In the genomic region with DNA sequence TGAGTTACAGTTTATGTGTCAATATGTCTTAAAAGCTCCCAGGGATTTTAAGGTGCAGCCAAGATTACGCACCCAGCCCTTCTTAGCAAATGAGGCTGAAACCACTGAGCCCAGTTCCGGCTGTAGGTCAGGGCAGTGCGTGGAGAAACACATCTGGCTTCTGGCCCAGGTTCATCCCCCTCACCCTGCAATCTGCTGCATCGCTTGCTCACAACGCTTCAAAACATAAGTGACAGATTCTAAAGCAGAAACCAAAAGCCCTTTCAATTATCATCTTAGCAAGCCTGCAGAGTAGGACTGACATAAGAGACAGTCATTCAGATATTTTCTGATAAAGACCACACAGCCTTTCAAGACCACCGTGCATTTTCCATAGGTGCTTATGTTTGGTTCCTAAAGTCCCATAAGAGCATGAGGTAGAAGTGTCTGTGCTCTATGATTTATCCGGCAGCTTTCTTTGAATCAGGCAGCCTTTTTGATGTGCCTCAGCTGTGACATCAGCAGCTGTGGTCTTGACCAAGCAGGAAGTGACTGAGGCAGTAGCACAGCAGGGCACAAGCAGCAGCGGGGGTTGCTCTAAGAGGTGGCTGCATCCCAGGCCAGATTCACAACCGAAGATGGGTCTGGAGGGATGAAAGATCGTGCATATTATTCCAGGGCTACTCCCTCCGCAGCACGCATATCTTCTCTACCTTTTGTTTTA, we compare ENCODE assay signal across 8 cellular contexts.
DNase-seq lines count a peak whose midpoint lies in the region; ATAC-seq, FAIRE-seq and TF ChIP-seq lines count a peak whose summit lies in the region.

No MANE protein-coding gene starts in this region.

- H3K27me3 ChIP-seq in astrocyte (ENCODE audit: insufficient read depth, low read length) (no peaks in the 10 kb centered on the region), neural cell (ENCODE audit: insufficient read depth, low read depth, low read length) (no peaks in the 10 kb centered on the region)

- peaks cover 78% of the 10 kb centered on the region for H3K4me1 Mint-ChIP-seq in T-helper 1 cell treated with Interleukin-12 subunit alpha and Interleukin-12 subunit beta and Interleukin-4 antibody, amounts not matched to agents 30 μg/mL and 1 μg/mL, for 36 hours (ENCODE audit: low read depth)
- peaks cover 18% of the 10 kb centered on the region for H3K4me1 Mint-ChIP-seq in astrocyte (ENCODE audit: low read depth, unreplicated experiment)

- peak; percentile 63 for ATAC-seq in HG03196 (IDR thresholded peaks at IDR 0.05; ENCODE audit: unreplicated experiment)

- H3K27ac Mint-ChIP-seq in T-helper 1 cell treated with Interleukin-12 subunit alpha and Interleukin-12 subunit beta and Interleukin-4 antibody, amounts not matched to agents 30 μg/mL and 1 μg/mL, for 36 hours: peak overlapping the region; percentile 97
- H3K27ac Mint-ChIP-seq in astrocyte (ENCODE audit: unreplicated experiment): peak overlapping the region; percentile 79

- H3K9ac ChIP-seq in astrocyte (ENCODE audit: low read length): peak overlapping the region; percentile 56
- H3K9ac ChIP-seq in neural cell (ENCODE audit: low read length): peak overlapping the region; percentile 0

- H3K36me3 Mint-ChIP-seq in T-helper 1 cell treated with Interleukin-12 subunit alpha and Interleukin-12 subunit beta and Interleukin-4 antibody, amounts not matched to agents 30 μg/mL and 1 μg/mL, for 36 hours (ENCODE audit: low read depth): peaks cover 8% of the 10 kb centered on the region
- no peaks in the 10 kb centered on the region for H3K36me3 Mint-ChIP-seq in astrocyte (ENCODE audit: low read depth, unreplicated experiment)

- H3K79me2 ChIP-seq in astrocyte (ENCODE audit: insufficient read depth, low read length) (no peaks in the 10 kb centered on the region), neural cell (replicated peaks; ENCODE audit: insufficient read depth, low read length) (no peaks in the 10 kb centered on the region)

- FAIRE-seq in astrocyte (lab: Jason Lieb, UNC): peak; percentile 94

- H3K4me3 ChIP-seq in astrocyte (ENCODE audit: insufficient read depth, low read depth, low read length) (peak overlapping the region; percentile 41), neural cell (ENCODE audit: low read length) (no peak overlapping the region)

- H3K27me3 Mint-ChIP-seq in T-helper 1 cell treated with Interleukin-12 subunit alpha and Interleukin-12 subunit beta and Interleukin-4 antibody, amounts not matched to agents 30 μg/mL and 1 μg/mL, for 36 hours (ENCODE audit: low read depth): no peaks in the 10 kb centered on the region
- peaks cover 8% of the 10 kb centered on the region for H3K27me3 Mint-ChIP-seq in astrocyte (ENCODE audit: low read depth, unreplicated experiment)

- H3K4me1 ChIP-seq in astrocyte (ENCODE audit: insufficient read depth, low read length): peaks cover 11% of the 10 kb centered on the region

- no peaks in the 10 kb centered on the region for H3K9me3 Mint-ChIP-seq in T-helper 1 cell treated with Interleukin-12 subunit alpha and Interleukin-12 subunit beta and Interleukin-4 antibody, amounts not matched to agents 30 μg/mL and 1 μg/mL, for 36 hours
- no peaks in the 10 kb centered on the region for H3K9me3 Mint-ChIP-seq in astrocyte (ENCODE audit: unreplicated experiment)

- no peaks in the 10 kb centered on the region for H3F3A ChIP-seq in neural cell (ENCODE audit: insufficient read depth, low read length, poor library complexity, severe bottlenecking)

- H3K9me2 ChIP-seq in neural cell (ENCODE audit: insufficient read depth, low read length): no peaks in the 10 kb centered on the region

- TF ChIP-seq RAD21 in neural cell (conservative IDR thresholded peaks at IDR 0.05): no peak

- no peaks in the 10 kb centered on the region for H3K36me3 ChIP-seq in astrocyte (ENCODE audit: insufficient read depth, low read length)
- H3K36me3 ChIP-seq in neural cell (ENCODE audit: insufficient read depth, low read length): no peaks in the 10 kb centered on the region

- H4K20me1 ChIP-seq in astrocyte (ENCODE audit: insufficient read depth, low read length): no peaks in the 10 kb centered on the region
- H4K20me1 ChIP-seq in neural cell (ENCODE audit: insufficient read depth): no peaks in the 10 kb centered on the region

- TF ChIP-seq CTCF in astrocyte (IDR thresholded peaks at IDR 0.05; ENCODE audit: insufficient read depth, low read depth, low read length) (no peak), neural cell (IDR thresholded peaks at IDR 0.05; ENCODE audit: poor library complexity, severe bottlenecking) (no peak)

- H3K4me2 ChIP-seq in astrocyte (ENCODE audit: low read length) (peak overlapping the region; percentile 84), neural cell (ENCODE audit: low read length) (no peak overlapping the region)

- TF ChIP-seq EP300 in neural cell (conservative IDR thresholded peaks at IDR 0.05; ENCODE audit: poor library complexity, severe bottlenecking): peak; percentile 35

- H3K9me3 ChIP-seq in astrocyte (ENCODE audit: insufficient read depth, low read depth, low read length) (no peaks in the 10 kb centered on the region), neural cell (ENCODE audit: low read length) (no peaks in the 10 kb centered on the region)

- DNase-seq in CD1c-positive myeloid dendritic cell (ENCODE audit: extremely low spot score) (peak; percentile 8), GM19238 (ENCODE audit: insufficient read length, low spot score) (peak; percentile 24), astrocyte (ENCODE audit: low read depth) (peak; percentile 70), NCI-H524 (lab: John Stamatoyannopoulos, UW) (no peak), G401 (ENCODE audit: low spot score) (no peak)

- H3K4me3 Mint-ChIP-seq in T-helper 1 cell treated with Interleukin-12 subunit alpha and Interleukin-12 subunit beta and Interleukin-4 antibody, amounts not matched to agents 30 μg/mL and 1 μg/mL, for 36 hours: peak overlapping the region; percentile 80
- no peak overlapping the region for H3K4me3 Mint-ChIP-seq in astrocyte (ENCODE audit: unreplicated experiment)

- in situ Hi-C loops in G401 (cut with HindIII; ENCODE audit: low sequenced_read_pairs): no loop called here

- peak overlapping the region; percentile 63 for H3K27ac ChIP-seq in astrocyte (ENCODE audit: low read depth, low read length)
- H3K27ac ChIP-seq in neural cell (ENCODE audit: low read length): peak overlapping the region; percentile 29

- H2AFZ ChIP-seq in astrocyte (ENCODE audit: low read depth, low read length): peak overlapping the region; percentile 67
- no peak overlapping the region for H2AFZ ChIP-seq in neural cell (ENCODE audit: low read depth, low read length)

TF ChIP-seq in neural cell, 6 proteins besides CTCF, POLR2A, EP300 and RAD21:
- TF ChIP-seq MXI1 (conservative IDR thresholded peaks at IDR 0.05; ENCODE audit: poor library complexity, severe bottlenecking) (no peak), SMC3 (conservative IDR thresholded peaks at IDR 0.05; ENCODE audit: poor library complexity) (no peak), TAF1 (IDR thresholded peaks at IDR 0.05; ENCODE audit: low read depth) (no peak), EZH2 (IDR thresholded peaks at IDR 0.05; ENCODE audit: borderline replicate concordance, insufficient read depth, low read length, poor library complexity, severe bottlenecking) (no peak), POLR2AphosphoS5 (IDR thresholded peaks at IDR 0.05) (no peak)
- TF ChIP-seq, protein P1, sequence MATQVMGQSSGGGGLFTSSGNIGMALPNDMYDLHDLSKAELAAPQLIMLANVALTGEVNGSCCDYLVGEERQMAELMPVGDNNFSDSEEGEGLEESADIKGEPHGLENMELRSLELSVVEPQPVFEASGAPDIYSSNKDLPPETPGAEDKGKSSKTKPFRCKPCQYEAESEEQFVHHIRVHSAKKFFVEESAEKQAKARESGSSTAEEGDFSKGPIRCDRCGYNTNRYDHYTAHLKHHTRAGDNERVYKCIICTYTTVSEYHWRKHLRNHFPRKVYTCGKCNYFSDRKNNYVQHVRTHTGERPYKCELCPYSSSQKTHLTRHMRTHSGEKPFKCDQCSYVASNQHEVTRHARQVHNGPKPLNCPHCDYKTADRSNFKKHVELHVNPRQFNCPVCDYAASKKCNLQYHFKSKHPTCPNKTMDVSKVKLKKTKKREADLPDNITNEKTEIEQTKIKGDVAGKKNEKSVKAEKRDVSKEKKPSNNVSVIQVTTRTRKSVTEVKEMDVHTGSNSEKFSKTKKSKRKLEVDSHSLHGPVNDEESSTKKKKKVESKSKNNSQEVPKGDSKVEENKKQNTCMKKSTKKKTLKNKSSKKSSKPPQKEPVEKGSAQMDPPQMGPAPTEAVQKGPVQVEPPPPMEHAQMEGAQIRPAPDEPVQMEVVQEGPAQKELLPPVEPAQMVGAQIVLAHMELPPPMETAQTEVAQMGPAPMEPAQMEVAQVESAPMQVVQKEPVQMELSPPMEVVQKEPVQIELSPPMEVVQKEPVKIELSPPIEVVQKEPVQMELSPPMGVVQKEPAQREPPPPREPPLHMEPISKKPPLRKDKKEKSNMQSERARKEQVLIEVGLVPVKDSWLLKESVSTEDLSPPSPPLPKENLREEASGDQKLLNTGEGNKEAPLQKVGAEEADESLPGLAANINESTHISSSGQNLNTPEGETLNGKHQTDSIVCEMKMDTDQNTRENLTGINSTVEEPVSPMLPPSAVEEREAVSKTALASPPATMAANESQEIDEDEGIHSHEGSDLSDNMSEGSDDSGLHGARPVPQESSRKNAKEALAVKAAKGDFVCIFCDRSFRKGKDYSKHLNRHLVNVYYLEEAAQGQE (IDR thresholded peaks at IDR 0.05; ENCODE audit: borderline replicate concordance): no peak

Comparison
In these comparisons a context has a peak if more than half of its experiments do, and no peak if none do; other contexts are left out.
1. DNase-seq: peak in CD1c-positive myeloid dendritic cell (single experiment), GM19238 (single experiment) and astrocyte (single experiment); none in NCI-H524 (0 of 2) and G401 (single experiment).